ENCODE assay signal across 1 cellular context in genomic region chr9:86706391-86706790, GRCh38.
TF ChIP-seq lines count a peak whose summit lies in the region.

No MANE protein-coding gene starts in this region.

TF ChIP-seq in GM23338, 12 proteins besides CTCF, POLR2A, EP300 and RAD21 (continued from another document):
- TF ChIP-seq, protein P1, sequence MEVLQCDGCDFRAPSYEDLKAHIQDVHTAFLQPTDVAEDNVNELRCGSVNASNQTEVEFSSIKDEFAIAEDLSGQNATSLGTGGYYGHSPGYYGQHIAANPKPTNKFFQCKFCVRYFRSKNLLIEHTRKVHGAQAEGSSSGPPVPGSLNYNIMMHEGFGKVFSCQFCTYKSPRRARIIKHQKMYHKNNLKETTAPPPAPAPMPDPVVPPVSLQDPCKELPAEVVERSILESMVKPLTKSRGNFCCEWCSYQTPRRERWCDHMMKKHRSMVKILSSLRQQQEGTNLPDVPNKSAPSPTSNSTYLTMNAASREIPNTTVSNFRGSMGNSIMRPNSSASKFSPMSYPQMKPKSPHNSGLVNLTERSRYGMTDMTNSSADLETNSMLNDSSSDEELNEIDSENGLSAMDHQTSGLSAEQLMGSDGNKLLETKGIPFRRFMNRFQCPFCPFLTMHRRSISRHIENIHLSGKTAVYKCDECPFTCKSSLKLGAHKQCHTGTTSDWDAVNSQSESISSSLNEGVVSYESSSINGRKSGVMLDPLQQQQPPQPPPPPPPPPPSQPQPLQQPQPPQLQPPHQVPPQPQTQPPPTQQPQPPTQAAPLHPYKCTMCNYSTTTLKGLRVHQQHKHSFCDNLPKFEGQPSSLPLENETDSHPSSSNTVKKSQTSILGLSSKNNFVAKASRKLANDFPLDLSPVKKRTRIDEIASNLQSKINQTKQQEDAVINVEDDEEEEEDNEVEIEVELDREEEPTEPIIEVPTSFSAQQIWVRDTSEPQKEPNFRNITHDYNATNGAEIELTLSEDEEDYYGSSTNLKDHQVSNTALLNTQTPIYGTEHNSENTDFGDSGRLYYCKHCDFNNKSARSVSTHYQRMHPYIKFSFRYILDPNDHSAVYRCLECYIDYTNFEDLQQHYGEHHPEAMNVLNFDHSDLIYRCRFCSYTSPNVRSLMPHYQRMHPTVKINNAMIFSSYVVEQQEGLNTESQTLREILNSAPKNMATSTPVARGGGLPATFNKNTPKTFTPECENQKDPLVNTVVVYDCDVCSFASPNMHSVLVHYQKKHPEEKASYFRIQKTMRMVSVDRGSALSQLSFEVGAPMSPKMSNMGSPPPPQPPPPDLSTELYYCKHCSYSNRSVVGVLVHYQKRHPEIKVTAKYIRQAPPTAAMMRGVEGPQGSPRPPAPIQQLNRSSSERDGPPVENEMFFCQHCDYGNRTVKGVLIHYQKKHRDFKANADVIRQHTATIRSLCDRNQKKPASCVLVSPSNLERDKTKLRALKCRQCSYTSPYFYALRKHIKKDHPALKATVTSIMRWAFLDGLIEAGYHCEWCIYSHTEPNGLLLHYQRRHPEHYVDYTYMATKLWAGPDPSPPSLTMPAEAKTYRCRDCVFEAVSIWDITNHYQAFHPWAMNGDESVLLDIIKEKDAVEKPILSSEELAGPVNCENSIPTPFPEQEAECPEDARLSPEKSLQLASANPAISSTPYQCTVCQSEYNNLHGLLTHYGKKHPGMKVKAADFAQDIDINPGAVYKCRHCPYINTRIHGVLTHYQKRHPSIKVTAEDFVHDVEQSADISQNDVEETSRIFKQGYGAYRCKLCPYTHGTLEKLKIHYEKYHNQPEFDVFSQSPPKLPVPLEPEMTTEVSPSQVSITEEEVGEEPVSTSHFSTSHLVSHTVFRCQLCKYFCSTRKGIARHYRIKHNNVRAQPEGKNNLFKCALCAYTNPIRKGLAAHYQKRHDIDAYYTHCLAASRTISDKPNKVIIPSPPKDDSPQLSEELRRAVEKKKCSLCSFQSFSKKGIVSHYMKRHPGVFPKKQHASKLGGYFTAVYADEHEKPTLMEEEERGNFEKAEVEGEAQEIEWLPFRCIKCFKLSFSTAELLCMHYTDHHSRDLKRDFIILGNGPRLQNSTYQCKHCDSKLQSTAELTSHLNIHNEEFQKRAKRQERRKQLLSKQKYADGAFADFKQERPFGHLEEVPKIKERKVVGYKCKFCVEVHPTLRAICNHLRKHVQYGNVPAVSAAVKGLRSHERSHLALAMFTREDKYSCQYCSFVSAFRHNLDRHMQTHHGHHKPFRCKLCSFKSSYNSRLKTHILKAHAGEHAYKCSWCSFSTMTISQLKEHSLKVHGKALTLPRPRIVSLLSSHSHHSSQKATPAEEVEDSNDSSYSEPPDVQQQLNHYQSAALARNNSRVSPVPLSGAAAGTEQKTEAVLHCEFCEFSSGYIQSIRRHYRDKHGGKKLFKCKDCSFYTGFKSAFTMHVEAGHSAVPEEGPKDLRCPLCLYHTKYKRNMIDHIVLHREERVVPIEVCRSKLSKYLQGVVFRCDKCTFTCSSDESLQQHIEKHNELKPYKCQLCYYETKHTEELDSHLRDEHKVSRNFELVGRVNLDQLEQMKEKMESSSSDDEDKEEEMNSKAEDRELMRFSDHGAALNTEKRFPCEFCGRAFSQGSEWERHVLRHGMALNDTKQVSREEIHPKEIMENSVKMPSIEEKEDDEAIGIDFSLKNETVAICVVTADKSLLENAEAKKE (CRISPR knock-in tag; IDR thresholded peaks at IDR 0.05) = no peak
- TF ChIP-seq ZNF331 (CRISPR knock-in tag; IDR thresholded peaks at IDR 0.05; ENCODE audit: low read depth) (no peak), ETS1 (IDR thresholded peaks at IDR 0.05) (no peak), ZNF114 (CRISPR knock-in tag; IDR thresholded peaks at IDR 0.05) (no peak), CREB1 (CRISPR knock-in tag; IDR thresholded peaks at IDR 0.05; ENCODE audit: low read depth) (no peak), EZH2 (IDR thresholded peaks at IDR 0.05; ENCODE audit: low read depth, unreplicated experiment) (no peak), EZH2phosphoT487 (IDR thresholded peaks at IDR 0.05; ENCODE audit: unreplicated experiment) (no peak)
- TF ChIP-seq, protein P2, sequence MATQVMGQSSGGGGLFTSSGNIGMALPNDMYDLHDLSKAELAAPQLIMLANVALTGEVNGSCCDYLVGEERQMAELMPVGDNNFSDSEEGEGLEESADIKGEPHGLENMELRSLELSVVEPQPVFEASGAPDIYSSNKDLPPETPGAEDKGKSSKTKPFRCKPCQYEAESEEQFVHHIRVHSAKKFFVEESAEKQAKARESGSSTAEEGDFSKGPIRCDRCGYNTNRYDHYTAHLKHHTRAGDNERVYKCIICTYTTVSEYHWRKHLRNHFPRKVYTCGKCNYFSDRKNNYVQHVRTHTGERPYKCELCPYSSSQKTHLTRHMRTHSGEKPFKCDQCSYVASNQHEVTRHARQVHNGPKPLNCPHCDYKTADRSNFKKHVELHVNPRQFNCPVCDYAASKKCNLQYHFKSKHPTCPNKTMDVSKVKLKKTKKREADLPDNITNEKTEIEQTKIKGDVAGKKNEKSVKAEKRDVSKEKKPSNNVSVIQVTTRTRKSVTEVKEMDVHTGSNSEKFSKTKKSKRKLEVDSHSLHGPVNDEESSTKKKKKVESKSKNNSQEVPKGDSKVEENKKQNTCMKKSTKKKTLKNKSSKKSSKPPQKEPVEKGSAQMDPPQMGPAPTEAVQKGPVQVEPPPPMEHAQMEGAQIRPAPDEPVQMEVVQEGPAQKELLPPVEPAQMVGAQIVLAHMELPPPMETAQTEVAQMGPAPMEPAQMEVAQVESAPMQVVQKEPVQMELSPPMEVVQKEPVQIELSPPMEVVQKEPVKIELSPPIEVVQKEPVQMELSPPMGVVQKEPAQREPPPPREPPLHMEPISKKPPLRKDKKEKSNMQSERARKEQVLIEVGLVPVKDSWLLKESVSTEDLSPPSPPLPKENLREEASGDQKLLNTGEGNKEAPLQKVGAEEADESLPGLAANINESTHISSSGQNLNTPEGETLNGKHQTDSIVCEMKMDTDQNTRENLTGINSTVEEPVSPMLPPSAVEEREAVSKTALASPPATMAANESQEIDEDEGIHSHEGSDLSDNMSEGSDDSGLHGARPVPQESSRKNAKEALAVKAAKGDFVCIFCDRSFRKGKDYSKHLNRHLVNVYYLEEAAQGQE (IDR thresholded peaks at IDR 0.05; ENCODE audit: unreplicated experiment) = no peak
TF ChIP-seq in GM23338: peak in this region for 0.
